ENCODE assay signal across 19 cellular contexts in genomic region chr7:140702774-140703173, GRCh38.
"Had no signal": no experiment of that assay in that cellular context is flagged by ENCODE, and none has a peak within 500 bp of the region (broad histone marks: within the 10 kb centered on the region; RNA-seq: fewer than 3 reads in every experiment).

No MANE protein-coding gene starts in this region.

- DNase-seq: activated CD4-positive, alpha-beta T cell treated with anti-CD3 and anti-CD28 coated beads for 1 hour; activated naive CD4-positive, alpha-beta T cell; cortex of kidney; effector CD4-positive, alpha-beta T cell; gastrocnemius medialis; kidney glomerular epithelial cell; left ventricle myocardium superior; nucleus accumbens; retina; spleen; stimulated activated naive B cell treated with anti-CD40 and anti-IgM and Interleukin-4, amounts not matched to agents 10 μg/mL and 1 μg/mL and 100 μg/mL, for 72 hours; upper lobe of left lung; WERI-Rb-1 had no signal

- H3K4me3 Mint-ChIP-seq: natural killer cell treated with Interleukin-12 subunit alpha and Interleukin-12 subunit beta and Interleukin-15 and Interleukin-18, amount 100 ng/mL, for 72 hours; stimulated activated naive B cell treated with anti-CD40 and anti-IgM and Interleukin-4, amounts not matched to agents 10 μg/mL and 1 μg/mL and 100 μg/mL, for 72 hours; T-helper 1 cell treated with Interleukin-12 subunit alpha and Interleukin-12 subunit beta and Interleukin-4 antibody, amounts not matched to agents 30 μg/mL and 1 μg/mL, for 36 hours had no signal

- H3K36me3 ChIP-seq: breast epithelium had no signal

- H3K9me3 Mint-ChIP-seq: natural killer cell treated with Interleukin-12 subunit alpha and Interleukin-12 subunit beta and Interleukin-15 and Interleukin-18, amount 100 ng/mL, for 72 hours; stimulated activated naive B cell treated with anti-CD40 and anti-IgM and Interleukin-4, amounts not matched to agents 10 μg/mL and 1 μg/mL and 100 μg/mL, for 72 hours; T-helper 1 cell treated with Interleukin-12 subunit alpha and Interleukin-12 subunit beta and Interleukin-4 antibody, amounts not matched to agents 30 μg/mL and 1 μg/mL, for 36 hours had no signal

- H3K27me3 ChIP-seq: ascending aorta, breast epithelium, gastrocnemius medialis, spleen, upper lobe of left lung had no signal

- H3K27me3 Mint-ChIP-seq: natural killer cell treated with Interleukin-12 subunit alpha and Interleukin-12 subunit beta and Interleukin-15 and Interleukin-18, amount 100 ng/mL, for 72 hours; stimulated activated naive B cell treated with anti-CD40 and anti-IgM and Interleukin-4, amounts not matched to agents 10 μg/mL and 1 μg/mL and 100 μg/mL, for 72 hours had no signal

- H3K27ac ChIP-seq: ascending aorta, breast epithelium, gastrocnemius medialis, spleen, thoracic aorta, upper lobe of left lung, WERI-Rb-1 had no signal

- H3K27ac Mint-ChIP-seq: natural killer cell treated with Interleukin-12 subunit alpha and Interleukin-12 subunit beta and Interleukin-15 and Interleukin-18, amount 100 ng/mL, for 72 hours; stimulated activated naive B cell treated with anti-CD40 and anti-IgM and Interleukin-4, amounts not matched to agents 10 μg/mL and 1 μg/mL and 100 μg/mL, for 72 hours; T-helper 1 cell treated with Interleukin-12 subunit alpha and Interleukin-12 subunit beta and Interleukin-4 antibody, amounts not matched to agents 30 μg/mL and 1 μg/mL, for 36 hours had no signal

- H3K9me3 ChIP-seq: ascending aorta, breast epithelium, gastrocnemius medialis, spleen, thoracic aorta, upper lobe of left lung had no signal

- H3K4me3 ChIP-seq: ascending aorta, breast epithelium, gastrocnemius medialis, spleen, thoracic aorta, upper lobe of left lung had no signal

- ATAC-seq: esophagus mucosa; gastrocnemius medialis; left ventricle myocardium superior; natural killer cell treated with Interleukin-12 subunit alpha and Interleukin-12 subunit beta and Interleukin-15 and Interleukin-18, amount 100 ng/mL, for 72 hours; stimulated activated naive B cell treated with anti-CD40 and anti-IgM and Interleukin-4, amounts not matched to agents 10 μg/mL and 1 μg/mL and 100 μg/mL, for 72 hours had no signal
